Comparison of ENCODE assay signal across 25 cellular contexts in the genomic region with DNA sequence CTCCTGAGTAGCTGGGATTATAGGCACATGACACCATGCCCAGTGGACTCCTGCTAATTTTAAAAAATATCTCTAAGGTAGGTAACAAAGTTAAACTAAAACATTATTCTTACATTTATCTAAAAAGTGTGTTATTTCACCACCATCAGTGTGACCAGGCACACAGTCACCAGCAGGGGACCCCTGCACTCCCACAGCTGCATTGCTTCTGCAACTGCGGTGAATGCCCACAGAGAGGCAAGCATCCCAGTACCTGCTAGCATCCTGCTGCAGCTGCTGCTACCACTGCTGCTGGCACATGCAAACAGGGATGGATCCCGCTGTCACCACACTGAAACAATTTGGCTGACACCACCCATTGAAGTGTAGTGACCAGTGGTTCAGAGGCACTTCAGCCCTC. TPM values are rescaled to one million over a fixed set of nuclear protein-coding genes. Genes with fewer than 3 reads are reported as not detected.
DNase-seq lines count a peak whose midpoint lies in the region; ATAC-seq and TF ChIP-seq lines count a peak whose summit lies in the region.
"Had no signal": no experiment of that assay in that cellular context is flagged by ENCODE, and none has a peak within 500 bp of the region (broad histone marks: within the 10 kb centered on the region; RNA-seq: fewer than 3 reads in every experiment).

No MANE protein-coding gene starts in this region.

- H3K27ac ChIP-seq in H9 (ENCODE audit: insufficient read length, low read depth, low read length) = no peak overlapping the region
- H3K27ac ChIP-seq: SJCRH30, vagina had no signal

- no peak overlapping the region for H3K56ac ChIP-seq in H9 (ENCODE audit: insufficient read length, low read depth, low read length)

- H2BK12ac ChIP-seq in H9 (ENCODE audit: insufficient read length, low read depth, low read length) = no peak overlapping the region

- BruUV-seq in Caco-2 (replicated peaks; lab: Mats Ljungman, UMichigan) = no TSS peak

- H2BK15ac ChIP-seq in H9 (ENCODE audit: low read depth, low read length) = no peak overlapping the region

- H4K5ac ChIP-seq in H9 (ENCODE audit: insufficient read length, low read depth, low read length) = no peak overlapping the region

- H2BK120ac ChIP-seq in H9 (ENCODE audit: low read depth, low read length, poor library complexity, severe bottlenecking) = no peak overlapping the region

- no peak overlapping the region for H3K27ac Mint-ChIP-seq in Caco-2 (ENCODE audit: unreplicated experiment)
- H3K27ac Mint-ChIP-seq in H9 = no peak overlapping the region
- no peak overlapping the region for H3K27ac Mint-ChIP-seq in WTC11
- H3K27ac Mint-ChIP-seq in activated T-helper 2 cell treated with anti-CD3 and anti-CD28 coated beads, Interferon-gamma antibody, Interleukin-2, Interleukin-4, amounts not matched to agents 10 μg/mL and 5 μg/mL and 100 μg/mL, durations not matched to agents 14 hours and 24 hours and 36 hours = no peak overlapping the region
- no peak overlapping the region for H3K27ac Mint-ChIP-seq in CD14-positive monocyte
- H3K27ac Mint-ChIP-seq: activated naive CD8-positive, alpha-beta T cell treated with anti-CD3 and anti-CD28 coated beads, Interleukin-2, amount 50 U/mL, for 24 hours; dendritic cell treated with granulocyte-macrophage colony-stimulating factor and Interleukin-4, amounts not matched to agents 40 ng/mL and 50 ng/mL, for 4 days had no signal

- H3K4me1 Mint-ChIP-seq in Caco-2 (ENCODE audit: low read depth, unreplicated experiment) (peaks cover 11% of the 10 kb centered on the region), H9 (peaks cover 4% of the 10 kb centered on the region in 2 experiments), WTC11 (no peaks in the 10 kb centered on the region), CD14-positive monocyte (peaks cover 2% of the 10 kb centered on the region)
- no peaks in the 10 kb centered on the region for H3K4me1 Mint-ChIP-seq in activated T-helper 2 cell treated with anti-CD3 and anti-CD28 coated beads, Interferon-gamma antibody, Interleukin-2, Interleukin-4, amounts not matched to agents 10 μg/mL and 5 μg/mL and 100 μg/mL, durations not matched to agents 14 hours and 24 hours and 36 hours (ENCODE audit: low read depth)

- no peaks in the 10 kb centered on the region for H3K23me2 ChIP-seq in H9 (ENCODE audit: insufficient read length, low read depth, low read length, poor library complexity, severe bottlenecking)

- no peak overlapping the region for H3K14ac ChIP-seq in H9 (ENCODE audit: insufficient read depth, low read length)

- H3K27me3 Mint-ChIP-seq in Caco-2 (ENCODE audit: insufficient read depth, unreplicated experiment) (no peaks in the 10 kb centered on the region), H9 (ENCODE audit: low read depth) (0 out of 2 replicates have a peak, but pooled peaks cover 8% of the 10 kb centered on the region), WTC11 (ENCODE audit: low read depth) (peaks cover 7% of the 10 kb centered on the region; the same call in 1 of the 2 replicates), CD14-positive monocyte (ENCODE audit: low read depth in 3 of 3) (peaks cover 2 to 3% (median 2%) of the 10 kb centered on the region in 3 donors)
- no peaks in the 10 kb centered on the region for H3K27me3 Mint-ChIP-seq in activated T-helper 2 cell treated with anti-CD3 and anti-CD28 coated beads, Interferon-gamma antibody, Interleukin-2, Interleukin-4, amounts not matched to agents 10 μg/mL and 5 μg/mL and 100 μg/mL, durations not matched to agents 14 hours and 24 hours and 36 hours (ENCODE audit: low read depth)
- H3K27me3 Mint-ChIP-seq: activated naive CD8-positive, alpha-beta T cell treated with anti-CD3 and anti-CD28 coated beads, Interleukin-2, amount 50 U/mL, for 24 hours; dendritic cell treated with granulocyte-macrophage colony-stimulating factor and Interleukin-4, amounts not matched to agents 40 ng/mL and 50 ng/mL, for 4 days had no signal

- peaks cover 8% of the 10 kb centered on the region; the same call in 1 of the 2 replicates for H3K4me1 ChIP-seq in Caco-2
- no peaks in the 10 kb centered on the region for H3K4me1 ChIP-seq in H9 (ENCODE audit: insufficient read depth, low read length)
- H3K4me1 ChIP-seq: SJCRH30, vagina had no signal

- DNase-seq in Caco-2 (peak in 1 of 2 experiments; percentile 25), H9 (peak; percentile 43), WTC11 (ENCODE audit: low spot score) (no peak), iPS-NIHi11 (ENCODE audit: low spot score) (peak; percentile 14), CD14-positive monocyte (ENCODE audit: low spot score) (no peak), dedifferentiated amniotic fluid mesenchymal stem cell (ENCODE audit: extremely low spot score) (no peak)
- no peak for DNase-seq in activated T-helper 2 cell treated with anti-CD3 and anti-CD28 coated beads, Interferon-gamma antibody, Interleukin-2, Interleukin-4, amounts not matched to agents 10 μg/mL and 5 μg/mL and 100 μg/mL, durations not matched to agents 14 hours and 24 hours and 36 hours (ENCODE audit: low spot score)
- DNase-seq: ACHN; activated CD4-positive, alpha-beta T cell treated with anti-CD3 and anti-CD28 coated beads, Interleukin-2, amount 50 U/mL, for 4 hours; activated CD8-positive, alpha-beta memory T cell treated with anti-CD3 and anti-CD28 coated beads, Interleukin-2, amount 50 U/mL, for 48 hours; activated effector memory CD4-positive, alpha-beta T cell treated with anti-CD3 and anti-CD28 coated beads, Interleukin-2, amount 50 U/mL, for 16 hours; activated naive CD8-positive, alpha-beta T cell treated with anti-CD3 and anti-CD28 coated beads, Interleukin-2, amount 50 U/mL, for 24 hours; C1 segment of cervical spinal cord; DMS 273 treated with DMSO at 0.1 percent for 48 hours; hippocampal formation; MM.1S; NCI-H1436 treated with DMSO at 0.1 percent for 48 hours; NCI-H774; PC-3; SJCRH30; stimulated activated CD4-positive, alpha-beta T cell treated with anti-CD3 and anti-CD28 coated beads, Interleukin-12 subunit alpha, Interleukin-12 subunit beta, amount 100 ng/mL, for 4 hours; stimulated activated CD8-positive, alpha-beta memory T cell treated with anti-CD3 and anti-CD28 coated beads, Interleukin-4, amount 100 ng/mL, for 48 hours had no signal

- no peaks in the 10 kb centered on the region for H3K27me3 ChIP-seq in Caco-2 (replicated peaks; ENCODE audit: control insufficient read depth, insufficient read depth, low read length)
- no peaks in the 10 kb centered on the region for H3K27me3 ChIP-seq in H9 (ENCODE audit: insufficient read depth, low read length)
- H3K27me3 ChIP-seq: SJCRH30, vagina had no signal

- H2BK20ac ChIP-seq in H9 (ENCODE audit: low read depth, low read length, poor library complexity, severe bottlenecking) = no peak overlapping the region

- no peaks in the 10 kb centered on the region for H3K79me1 ChIP-seq in H9 (ENCODE audit: insufficient read depth, low read depth, low read length, poor library complexity, severe bottlenecking)

- no peaks in the 10 kb centered on the region for H3K36me3 Mint-ChIP-seq in Caco-2 (ENCODE audit: insufficient read depth, unreplicated experiment)
- peaks cover 14 to 24% (median 18%) of the 10 kb centered on the region in 3 experiments for H3K36me3 Mint-ChIP-seq in H9 (ENCODE audit: insufficient read depth in 1 of 3, low read depth in 3 of 3)
- peaks cover 19% of the 10 kb centered on the region for H3K36me3 Mint-ChIP-seq in WTC11
- H3K36me3 Mint-ChIP-seq in activated T-helper 2 cell treated with anti-CD3 and anti-CD28 coated beads, Interferon-gamma antibody, Interleukin-2, Interleukin-4, amounts not matched to agents 10 μg/mL and 5 μg/mL and 100 μg/mL, durations not matched to agents 14 hours and 24 hours and 36 hours (ENCODE audit: low read depth) = no peaks in the 10 kb centered on the region
- no peaks in the 10 kb centered on the region for H3K36me3 Mint-ChIP-seq in CD14-positive monocyte

- H4K91ac ChIP-seq in H9 (ENCODE audit: insufficient read length, low read depth, low read length) = no peak overlapping the region

- no peak overlapping the region for H2AK5ac ChIP-seq in H9 (ENCODE audit: insufficient read length, low read length)

- H3K4me3 Mint-ChIP-seq in Caco-2 (ENCODE audit: unreplicated experiment) (no peak overlapping the region), H9 (no peak overlapping the region), WTC11 (no peak overlapping the region), CD14-positive monocyte (no peak overlapping the region)
- H3K4me3 Mint-ChIP-seq in activated T-helper 2 cell treated with anti-CD3 and anti-CD28 coated beads, Interferon-gamma antibody, Interleukin-2, Interleukin-4, amounts not matched to agents 10 μg/mL and 5 μg/mL and 100 μg/mL, durations not matched to agents 14 hours and 24 hours and 36 hours (ENCODE audit: low read depth) = no peak overlapping the region
- H3K4me3 Mint-ChIP-seq: activated naive CD8-positive, alpha-beta T cell treated with anti-CD3 and anti-CD28 coated beads, Interleukin-2, amount 50 U/mL, for 24 hours; dendritic cell treated with granulocyte-macrophage colony-stimulating factor and Interleukin-4, amounts not matched to agents 40 ng/mL and 50 ng/mL, for 4 days had no signal

- POLR2A ChIA-PET in Caco-2 (lab: Charles Lee) (no interaction called here), WTC11 (lab: Charles Lee) (no interaction called here)

- intact Hi-C loops in Caco-2 (cut with micrococcal nuclease; ENCODE audit: unreplicated experiment) (no loop called here), CD14-positive monocyte (cut with micrococcal nuclease) (no loop called here)
- intact Hi-C loops in activated T-helper 2 cell treated with anti-CD3 and anti-CD28 coated beads, Interferon-gamma antibody, Interleukin-2, Interleukin-4, amounts not matched to agents 10 μg/mL and 5 μg/mL and 100 μg/mL, durations not matched to agents 14 hours and 24 hours and 36 hours (cut with micrococcal nuclease) = no loop called here

- no peak overlapping the region for H3K4me3 ChIP-seq in Caco-2 (ENCODE audit: low read depth, low read length)
- H3K4me3 ChIP-seq: SJCRH30, vagina had no signal

- no peaks in the 10 kb centered on the region for H4K20me1 ChIP-seq in H9 (ENCODE audit: control insufficient read depth, insufficient read depth, insufficient read length)

- peaks cover 8% of the 10 kb centered on the region for H3K9me3 Mint-ChIP-seq in Caco-2 (ENCODE audit: unreplicated experiment)
- peaks cover 27 to 28% of the 10 kb centered on the region in 2 experiments for H3K9me3 Mint-ChIP-seq in H9
- H3K9me3 Mint-ChIP-seq in WTC11 = peaks cover 35% of the 10 kb centered on the region
- H3K9me3 Mint-ChIP-seq in activated T-helper 2 cell treated with anti-CD3 and anti-CD28 coated beads, Interferon-gamma antibody, Interleukin-2, Interleukin-4, amounts not matched to agents 10 μg/mL and 5 μg/mL and 100 μg/mL, durations not matched to agents 14 hours and 24 hours and 36 hours = no peaks in the 10 kb centered on the region
- peaks cover 8 to 24% (median 20%) of the 10 kb centered on the region in 7 donors for H3K9me3 Mint-ChIP-seq in CD14-positive monocyte

- H3T11ph ChIP-seq in H9 (ENCODE audit: low read length) = no peak overlapping the region

- CTCF ChIA-PET in Caco-2 (lab: Charles Lee) = no interaction called here
- CTCF ChIA-PET in WTC11 (lab: Charles Lee) = interaction anchor here (1.2 kb wide), 1 partner anchor 200 kb away, joined by 4 read pairs; no protein-coding TSS in a partner anchor

- H3K9me3 ChIP-seq in Caco-2 (0 out of 2 replicates have a peak, but pooled peaks cover 4% of the 10 kb centered on the region), H9 (ENCODE audit: control insufficient read depth, low read depth, low read length) (no peaks in the 10 kb centered on the region)
- H3K9me3 ChIP-seq: SJCRH30, vagina had no signal

- TF ChIP-seq CTCF in Caco-2 (IDR thresholded peaks at IDR 0.05; ENCODE audit: insufficient read depth in 1 of 2, low read depth in 1 of 2, low read length in 1 of 2, severe bottlenecking in 1 of 2, unreplicated experiment in 1 of 2) (peak; percentile 34 to 41), H9 (conservative IDR thresholded peaks at IDR 0.05) (peak; percentile 50; the same call in 2 of the 3 replicates), WTC11 (IDR thresholded peaks at IDR 0.05) (no peak), CD14-positive monocyte (IDR thresholded peaks at IDR 0.05) (no peak)

- no peak overlapping the region for H3K18ac ChIP-seq in H9 (ENCODE audit: insufficient read length, low read depth, low read length)

- H3K23ac ChIP-seq in H9 (ENCODE audit: insufficient read length, low read depth, low read length) = no peak overlapping the region

- H3K4ac ChIP-seq in H9 (ENCODE audit: low read depth, low read length) = no peak overlapping the region

- WGBS in H9 (ENCODE audit: extremely low coverage, insufficient read length, low lambda C conversion rate) = no CpG with 5 or more reads among the region's 2 CpGs

- H2AFZ ChIP-seq in H9 (ENCODE audit: low read length) = no peak overlapping the region

- ATAC-seq in WTC11 (peak; percentile 52), GM19023 (IDR thresholded peaks at IDR 0.05; ENCODE audit: unreplicated experiment) (no peak)
- ATAC-seq: activated naive CD8-positive, alpha-beta T cell treated with anti-CD3 and anti-CD28 coated beads, Interleukin-2, amount 50 U/mL, for 24 hours; PC-3 had no signal

- no peak overlapping the region for H3K9ac ChIP-seq in H9 (ENCODE audit: extremely low read depth, insufficient read length, low read length)

- no peak overlapping the region for H3K4me2 ChIP-seq in H9 (ENCODE audit: insufficient read depth, insufficient read length, low read length)

- H2BK5ac ChIP-seq in H9 (ENCODE audit: insufficient read length, low read length) = no peak overlapping the region

- H4K8ac ChIP-seq in H9 (replicated peaks; ENCODE audit: insufficient read length, low read depth, low read length) = no peak overlapping the region

- H3K79me2 ChIP-seq in H9 (ENCODE audit: insufficient read depth, low read length) = no peaks in the 10 kb centered on the region

- H3K36me3 ChIP-seq in Caco-2 (ENCODE audit: control insufficient read depth, insufficient read depth, low read length) = no peaks in the 10 kb centered on the region
- H3K36me3 ChIP-seq: SJCRH30, vagina had no signal

RNA-seq across cellular contexts. Expression of a gene that starts 21.9 kb away (rescaled TPM):
- 91.7 and 106 TPM in 2 replicates for total RNA-seq in Caco-2 (2022)
- total RNA-seq in H9 (2021) = 78.7 and 90.2 TPM in 2 replicates
- 101 to 106 TPM (median 106 TPM) in 3 replicates for total RNA-seq in WTC11 (2021)
- total RNA-seq in activated T-helper 2 cell treated with anti-CD3 and anti-CD28 coated beads, Interferon-gamma antibody, Interleukin-2, Interleukin-4, amounts not matched to agents 10 μg/mL and 5 μg/mL and 100 μg/mL, durations not matched to agents 14 hours and 24 hours and 36 hours = 20.8 and 26.9 TPM in 2 replicates
- 1 to 10 TPM; 3.4 to 4.6 TPM for polyA plus RNA-seq in CD14-positive monocyte

RNA-seq across cellular contexts. Expression of a gene that starts 50.3 kb away (rescaled TPM):
- 3.8 and 5.6 TPM in 2 replicates for total RNA-seq in Caco-2 (2022)
- 7.6 and 9.8 TPM in 2 replicates for total RNA-seq in H9 (2021)
- 10.9 to 14.0 TPM (median 13.0 TPM) in 3 replicates for total RNA-seq in WTC11 (2021)
- 3.1 and 3.4 TPM in 2 replicates for total RNA-seq in activated T-helper 2 cell treated with anti-CD3 and anti-CD28 coated beads, Interferon-gamma antibody, Interleukin-2, Interleukin-4, amounts not matched to agents 10 μg/mL and 5 μg/mL and 100 μg/mL, durations not matched to agents 14 hours and 24 hours and 36 hours
- 1 to 10 TPM; 3.4 to 4.9 TPM for polyA plus RNA-seq in CD14-positive monocyte

Comparison
In these comparisons a context has a peak if more than half of its experiments do, and no peak if none do; other contexts are left out.
1. DNase-seq: peak in H9 (single experiment) and iPS-NIHi11 (single experiment); none in WTC11 (single experiment), activated T-helper 2 cell treated with anti-CD3 and anti-CD28 coated beads, Interferon-gamma antibody, Interleukin-2, Interleukin-4, amounts not matched to agents 10 μg/mL and 5 μg/mL and 100 μg/mL, durations not matched to agents 14 hours and 24 hours and 36 hours (single experiment), CD14-positive monocyte (single experiment) and dedifferentiated amniotic fluid mesenchymal stem cell (single experiment).
2. CTCF ChIP-seq: peak in Caco-2 (2 of 2) and H9 (single experiment); none in WTC11 (single experiment) and CD14-positive monocyte (single experiment).